8 cellular contexts compared by ENCODE assay signal in the genomic region with DNA sequence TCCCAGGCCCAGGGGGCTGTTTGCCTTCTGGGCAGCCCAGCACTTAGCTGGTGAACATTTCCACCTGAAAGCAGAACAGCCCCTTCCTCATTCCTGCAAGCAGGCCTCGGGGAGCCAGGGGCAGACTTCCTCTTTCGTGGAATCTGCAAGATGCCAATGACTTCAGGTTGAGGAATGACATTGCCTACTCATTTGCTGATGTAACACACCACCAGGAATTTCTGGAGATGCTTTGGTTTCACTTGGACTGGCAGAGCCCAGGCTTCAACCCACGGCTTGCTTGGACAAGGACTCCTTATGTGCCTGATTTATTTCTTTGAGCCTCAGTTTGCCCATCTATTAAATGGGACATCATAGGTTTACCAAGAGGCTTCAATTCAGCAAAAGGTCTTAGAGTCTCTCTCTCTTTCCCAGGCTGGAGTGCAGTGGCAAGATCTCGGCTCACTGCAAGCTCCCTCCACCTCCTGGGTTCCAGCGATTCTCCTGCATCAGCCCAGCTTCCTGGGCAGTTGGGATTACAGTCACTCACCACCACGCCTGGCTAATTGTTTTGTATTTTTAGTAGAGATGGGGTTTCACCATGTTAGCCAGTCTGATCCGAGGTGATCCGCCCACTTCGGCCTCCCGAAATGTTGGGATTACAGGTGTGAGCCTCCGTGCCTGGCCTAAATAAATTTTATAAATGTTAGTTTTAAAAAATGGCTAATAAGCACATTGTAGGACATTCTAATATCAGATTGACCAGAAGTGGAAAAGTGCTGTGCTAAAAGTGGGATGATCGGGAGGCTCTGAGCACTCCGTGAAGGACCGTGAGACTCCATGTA. TPM values are rescaled to one million over a fixed set of nuclear protein-coding genes. Genes with fewer than 3 reads are reported as not detected.
DNase-seq lines count a peak whose midpoint lies in the region; ATAC-seq and TF ChIP-seq lines count a peak whose summit lies in the region.

No MANE protein-coding gene starts in this region.

- H3K27me3 Mint-ChIP-seq in mesothelial cell of epicardium (ENCODE audit: low read depth): peaks cover 2% of the 10 kb centered on the region

- H3K4me3 ChIP-seq in AG10803 (ENCODE audit: low read length): no peak overlapping the region; the same call in 1 of the 2 replicates
- no peak overlapping the region for H3K4me3 ChIP-seq in astrocyte of the spinal cord (ENCODE audit: low read depth, low read length)

- TF ChIP-seq CTCF in AG10803 (conservative IDR thresholded peaks at IDR 0.05; ENCODE audit: low read length) (no peak), astrocyte of the spinal cord (IDR thresholded peaks at IDR 0.05; ENCODE audit: low read depth, low read length) (no peak), mesothelial cell of epicardium (IDR thresholded peaks at IDR 0.05; ENCODE audit: unreplicated experiment) (no peak)

- no peaks in the 10 kb centered on the region for H3K36me3 Mint-ChIP-seq in mesothelial cell of epicardium

- in situ Hi-C loops in astrocyte of the spinal cord (cut with HindIII; ENCODE audit: low sequenced_read_pairs): no loop called here

- no peak for ATAC-seq in GM18498 (IDR thresholded peaks at IDR 0.05; ENCODE audit: unreplicated experiment)

- no peak overlapping the region for H3K4me3 Mint-ChIP-seq in mesothelial cell of epicardium

- peak; percentile 94 for DNase-seq in AG10803 (ENCODE audit: low read depth)
- peak; percentile 86 for DNase-seq in HS-5 (ENCODE audit: low read depth)
- DNase-seq in astrocyte of the spinal cord (ENCODE audit: low read depth, low spot score): peak; percentile 65
- DNase-seq in mesenteric fat pad (ENCODE audit: low spot score): peak; percentile 86
- DNase-seq in foreskin melanocyte: no peak
- DNase-seq in mesothelial cell of epicardium (ENCODE audit: low spot score in 2 of 2, unreplicated experiment in 2 of 2): no peak
- no peak for DNase-seq in COLO668 (lab: John Stamatoyannopoulos, UW; ENCODE audit: unreplicated experiment)

- no peaks in the 10 kb centered on the region for H3K9me3 Mint-ChIP-seq in mesothelial cell of epicardium

- no peak overlapping the region for H3K27ac Mint-ChIP-seq in mesothelial cell of epicardium

- H3K4me1 Mint-ChIP-seq in mesothelial cell of epicardium: no peaks in the 10 kb centered on the region

RNA-seq across cellular contexts. Expression of gene NLRP1, which starts 0.9 kb away (rescaled TPM):
- 23.8 TPM for total RNA-seq in mesenteric fat pad
- total RNA-seq in mesothelial cell of epicardium: 36.2 to 37.1 TPM (median 36.5 TPM) in 3 replicates

Comparison
In these comparisons a context has a peak if more than half of its experiments do, and no peak if none do; other contexts are left out.
1. DNase-seq: peak in AG10803 (single experiment), HS-5 (single experiment), astrocyte of the spinal cord (single experiment) and mesenteric fat pad (single experiment); none in foreskin melanocyte (single experiment), mesothelial cell of epicardium (0 of 2) and COLO668 (single experiment).